In the genomic region with DNA sequence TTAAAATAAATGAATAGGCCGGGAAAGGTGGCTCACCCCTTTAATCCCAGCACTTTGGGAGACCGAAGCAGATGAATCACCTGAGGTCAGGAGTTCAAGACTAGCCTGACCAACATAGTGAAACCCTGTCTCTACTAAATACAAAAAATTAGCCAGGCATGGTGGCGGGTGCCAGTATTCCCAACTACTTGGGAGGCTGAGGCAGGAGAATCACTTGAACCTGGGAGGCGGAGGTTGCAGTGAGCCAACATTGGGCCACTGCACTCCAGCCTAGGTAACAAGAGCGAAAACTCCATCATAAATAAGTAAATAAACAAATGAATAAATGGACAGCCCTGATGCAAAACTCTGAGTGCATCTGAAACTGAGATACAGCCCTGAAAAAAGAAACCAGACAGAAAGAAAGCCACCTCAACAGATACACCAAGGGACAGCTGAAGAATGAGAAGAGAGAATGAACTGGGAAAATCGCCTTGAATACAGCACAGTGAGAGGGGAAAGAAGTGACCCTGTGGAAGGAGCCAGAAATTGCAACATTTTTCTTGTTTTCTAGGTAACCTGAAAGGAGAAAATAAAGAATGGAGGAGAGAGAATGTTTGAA, we compare ENCODE assay signal across 10 cellular contexts.
DNase-seq lines count a peak whose midpoint lies in the region; ATAC-seq and TF ChIP-seq lines count a peak whose summit lies in the region.
"Had no signal": no experiment of that assay in that cellular context is flagged by ENCODE, and none has a peak within 500 bp of the region (broad histone marks: within the 10 kb centered on the region; RNA-seq: fewer than 3 reads in every experiment).

No MANE protein-coding gene starts in this region.

- no peaks in the 10 kb centered on the region for H3K27me3 ChIP-seq in CD8-positive, alpha-beta T cell (ENCODE audit: insufficient read depth, low read length)
- H3K27me3 ChIP-seq: BLaER1 had no signal

- POLR2A ChIA-PET in CD8-positive, alpha-beta T cell (lab: Charles Lee), result no interaction called here

- H3K27ac ChIP-seq in CD8-positive, alpha-beta T cell (ENCODE audit: low read depth, low read length), result no peak overlapping the region
- H3K27ac ChIP-seq: BLaER1 had no signal

- no peaks in the 10 kb centered on the region for H3K36me3 ChIP-seq in CD8-positive, alpha-beta T cell (ENCODE audit: insufficient read depth, low read length)
- H3K36me3 ChIP-seq: BLaER1 had no signal

- peaks cover 2% of the 10 kb centered on the region for H3K9me3 Mint-ChIP-seq in CD8-positive, alpha-beta T cell

- no peak overlapping the region for H3K4me3 Mint-ChIP-seq in CD8-positive, alpha-beta T cell

- H3K4me3 ChIP-seq in CD8-positive, alpha-beta T cell (ENCODE audit: low read depth, low read length), result no peak overlapping the region
- H3K4me3 ChIP-seq: BLaER1 had no signal

- no peaks in the 10 kb centered on the region for H3K27me3 Mint-ChIP-seq in CD8-positive, alpha-beta T cell (ENCODE audit: low read depth)

- intact Hi-C loops in CD8-positive, alpha-beta T cell (cut with DNase I, micrococcal nuclease), result loop anchor here in 1 of 2 experiments (5.0 kb wide), 1 partner anchor 34 kb away; no protein-coding TSS in a partner anchor

- peaks cover 11% of the 10 kb centered on the region for H3K36me3 Mint-ChIP-seq in CD8-positive, alpha-beta T cell

- peaks cover 70% of the 10 kb centered on the region for H3K4me1 Mint-ChIP-seq in CD8-positive, alpha-beta T cell (ENCODE audit: low read depth)

- H3K9me3 ChIP-seq in CD8-positive, alpha-beta T cell (ENCODE audit: low read length), result no peaks in the 10 kb centered on the region

- no peak for DNase-seq in CD8-positive, alpha-beta T cell
- DNase-seq in globus pallidus (ENCODE audit: low spot score), result no peak
- no peak for DNase-seq in Ammon's horn (ENCODE audit: low spot score)
- DNase-seq in activated effector memory CD4-positive, alpha-beta T cell treated with anti-CD3 and anti-CD28 coated beads, Interleukin-2, amount 50 U/mL, for 16 hours, result no peak
- DNase-seq in NCI-H82 (lab: John Stamatoyannopoulos, UW), result no peak
- DNase-seq: OCI-M1 had no signal

- peak overlapping the region; percentile 53 for H3K27ac Mint-ChIP-seq in CD8-positive, alpha-beta T cell

- no peak for ATAC-seq in CD8-positive, alpha-beta T cell
- ATAC-seq in GM19023 (IDR thresholded peaks at IDR 0.05; ENCODE audit: unreplicated experiment) (peak; percentile 69), HG02642 (IDR thresholded peaks at IDR 0.05; ENCODE audit: poor library complexity, unreplicated experiment) (peak; percentile 70), HG03521 (IDR thresholded peaks at IDR 0.05; ENCODE audit: unreplicated experiment) (peak; percentile 67)

- peaks cover 47% of the 10 kb centered on the region for H3K4me1 ChIP-seq in CD8-positive, alpha-beta T cell (ENCODE audit: insufficient read depth, low read length)
- H3K4me1 ChIP-seq: BLaER1 had no signal

- TF ChIP-seq CTCF in CD8-positive, alpha-beta T cell (IDR thresholded peaks at IDR 0.05), result no peak

- CTCF ChIA-PET in CD8-positive, alpha-beta T cell (lab: Charles Lee), result no interaction called here
